In genomic region chr7:14886533-14886932, GRCh38 we compare ENCODE assay signal across 21 cellular contexts. TPM values are rescaled to one million over a fixed set of nuclear protein-coding genes. Genes with fewer than 3 reads are reported as not detected.
"Had no signal": no experiment of that assay in that cellular context is flagged by ENCODE, and none has a peak within 500 bp of the region (broad histone marks: within the 10 kb centered on the region; RNA-seq: fewer than 3 reads in every experiment).

No MANE protein-coding gene starts in this region.

- H3K4me3 Mint-ChIP-seq: naive B cell, nephron had no signal

- H3K4me3 ChIP-seq: heart right ventricle, pancreas, smooth muscle cell, tibial artery, upper lobe of left lung, vagina had no signal

- DNase-seq: effector CD4-positive, alpha-beta T cell; heart right ventricle; hypothalamus; kidney glomerular epithelial cell; mesendoderm; naive B cell; occipital lobe; pancreas; right cardiac atrium; stimulated activated CD4-positive, alpha-beta T cell treated with anti-CD3 and anti-CD28 coated beads, Interleukin-2, amount 100 ng/mL, for 48 hours; stimulated activated naive CD8-positive, alpha-beta T cell treated with anti-CD3 and anti-CD28 coated beads, Interleukin-15, Interleukin-2, amounts not matched to agents 100 U/mL and 50 U/mL, for 24 hours; tibial artery; upper lobe of left lung had no signal

- H3K27ac ChIP-seq: heart right ventricle, pancreas, tibial artery, upper lobe of left lung, vagina had no signal

- H3K27me3 ChIP-seq: heart right ventricle, pancreas, tibial artery, upper lobe of left lung, vagina had no signal

- H3K4me1 Mint-ChIP-seq: naive B cell, nephron had no signal

- H3K27me3 Mint-ChIP-seq: naive B cell, progenitor cell of endocrine pancreas had no signal

- H3K9me3 Mint-ChIP-seq: nephron had no signal

- H3K36me3 Mint-ChIP-seq: naive B cell had no signal

- H3K4me2 ChIP-seq: smooth muscle cell had no signal

- H3K9me3 ChIP-seq: heart right ventricle, pancreas, tibial artery, upper lobe of left lung, vagina had no signal

- H3K4me1 ChIP-seq: pancreas, tibial artery, upper lobe of left lung, vagina had no signal

- H3K36me3 ChIP-seq: heart right ventricle, pancreas, tibial artery, upper lobe of left lung, vagina had no signal

- H3K27ac Mint-ChIP-seq: naive B cell, nephron, progenitor cell of endocrine pancreas had no signal

- ATAC-seq: heart right ventricle; pancreas; right cardiac atrium; stimulated activated naive CD8-positive, alpha-beta T cell treated with anti-CD3 and anti-CD28 coated beads, Interleukin-15, Interleukin-2, amounts not matched to agents 100 U/mL and 50 U/mL, for 24 hours had no signal

RNA-seq across cellular contexts. Expression of gene DGKB, which starts 16.0 kb away (rescaled TPM):
- total RNA-seq: dermis microvascular lymphatic vessel endothelial cell, fibroblast of lung, lung microvascular endothelial cell, smooth muscle cell had no signal
- polyA plus RNA-seq: liver, smooth muscle cell had no signal
